In the genomic region with DNA sequence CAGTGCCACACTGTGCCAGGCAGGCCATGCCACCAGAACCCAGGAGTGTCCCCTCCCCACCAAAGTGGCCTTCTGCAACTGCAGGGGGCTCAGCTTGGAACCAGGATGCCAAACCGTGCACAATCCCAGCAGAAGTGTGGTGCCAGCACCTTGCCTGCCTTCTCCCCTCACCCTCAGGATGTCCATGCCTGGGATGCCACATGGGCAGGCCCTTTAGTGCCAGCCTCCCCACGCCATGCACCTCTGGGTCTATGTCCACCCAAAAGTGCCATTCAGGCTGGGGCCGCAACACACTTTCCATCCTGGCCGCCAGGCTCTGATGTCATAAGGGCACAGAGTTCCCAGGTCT, we compare ENCODE assay signal across 11 cellular contexts. TPM values are rescaled to one million over a fixed set of nuclear protein-coding genes. Genes with fewer than 3 reads are reported as not detected.
A peak's percentile ranks its signal among the peaks of the same experiment; 100 is the strongest.
DNase-seq lines count a peak whose midpoint lies in the region; ATAC-seq, FAIRE-seq and TF ChIP-seq lines count a peak whose summit lies in the region.
"Had no signal": no experiment of that assay in that cellular context is flagged by ENCODE, and none has a peak within 500 bp of the region (broad histone marks: within the 10 kb centered on the region; RNA-seq: fewer than 3 reads in every experiment).

No MANE protein-coding gene starts in this region.

- H3K9me3 Mint-ChIP-seq in CD4-positive, alpha-beta T cell: peaks cover 5% of the 10 kb centered on the region
- H3K9me3 Mint-ChIP-seq in CD8-positive, alpha-beta T cell: peaks cover 5% of the 10 kb centered on the region

- H3K4me1 ChIP-seq in ascending aorta: peaks cover 18 to 20% of the 10 kb centered on the region in 2 donors
- peaks cover 37 to 48% of the 10 kb centered on the region in 2 donors for H3K4me1 ChIP-seq in kidney (ENCODE audit: control insufficient read depth in 1 of 2, insufficient read depth in 1 of 2, low read depth in 1 of 2, low read length in 2 of 2)
- H3K4me1 ChIP-seq in CD8-positive, alpha-beta T cell (ENCODE audit: insufficient read depth, low read length): peaks cover 20% of the 10 kb centered on the region

- H3K9ac ChIP-seq in kidney (ENCODE audit: low read length in 2 of 2): peak overlapping the region in 1 of 2 donors; percentile 46

- H3K36me3 ChIP-seq in ascending aorta: no peaks in the 10 kb centered on the region
- no peaks in the 10 kb centered on the region for H3K36me3 ChIP-seq in kidney (ENCODE audit: control insufficient read depth in 1 of 2, insufficient read depth in 2 of 2, low read length in 2 of 2)
- no peaks in the 10 kb centered on the region for H3K36me3 ChIP-seq in CD8-positive, alpha-beta T cell (ENCODE audit: insufficient read depth, low read length)

- POLR2A ChIA-PET in CD4-positive, alpha-beta T cell (lab: Charles Lee): no interaction called here
- POLR2A ChIA-PET in CD8-positive, alpha-beta T cell (lab: Charles Lee): interaction anchor here (1.9 kb wide), 1 partner anchor 9 kb away, joined by 6 read pairs; the partner anchor contains the start of gene TBC1D22A

- peaks cover 10% of the 10 kb centered on the region for H3K9me3 ChIP-seq in CD4-positive, alpha-beta T cell (ENCODE audit: control insufficient read depth, low read length)
- H3K9me3 ChIP-seq in ascending aorta (no peaks in the 10 kb centered on the region), kidney (ENCODE audit: control insufficient read depth in 1 of 2, low read length in 2 of 2) (no peaks in the 10 kb centered on the region)
- no peaks in the 10 kb centered on the region for H3K9me3 ChIP-seq in CD8-positive, alpha-beta T cell (ENCODE audit: low read length)

- no peak for ATAC-seq in CD4-positive, alpha-beta T cell (ENCODE audit: poor library complexity)
- no peak for ATAC-seq in CD8-positive, alpha-beta T cell
- no peak for ATAC-seq in HG03520 (IDR thresholded peaks at IDR 0.05; ENCODE audit: unreplicated experiment)
- ATAC-seq: WTC11 had no signal

- no peak overlapping the region for H3K27ac ChIP-seq in CD4-positive, alpha-beta T cell (ENCODE audit: low read depth, low read length)
- H3K27ac ChIP-seq in ascending aorta (peak overlapping the region; percentile 96 to 97), kidney (ENCODE audit: low read depth in 2 of 2, low read length in 2 of 2) (peak overlapping the region; percentile 82 to 96), skin epidermis (peak overlapping the region; percentile 26 to 97 (median 83))
- H3K27ac ChIP-seq in CD8-positive, alpha-beta T cell (ENCODE audit: low read depth, low read length): no peak overlapping the region

- H3K27ac Mint-ChIP-seq in CD4-positive, alpha-beta T cell: peak overlapping the region; percentile 77
- no peak overlapping the region for H3K27ac Mint-ChIP-seq in CD8-positive, alpha-beta T cell
- H3K27ac Mint-ChIP-seq: WTC11 had no signal

- H3K36me3 Mint-ChIP-seq in CD4-positive, alpha-beta T cell (ENCODE audit: low read depth): no peaks in the 10 kb centered on the region
- H3K36me3 Mint-ChIP-seq in CD8-positive, alpha-beta T cell: no peaks in the 10 kb centered on the region

- no peak overlapping the region for H3K4me3 Mint-ChIP-seq in CD4-positive, alpha-beta T cell
- H3K4me3 Mint-ChIP-seq in CD8-positive, alpha-beta T cell: no peak overlapping the region
- H3K4me3 Mint-ChIP-seq: WTC11 had no signal

- CTCF ChIA-PET in CD4-positive, alpha-beta T cell (lab: Charles Lee): no interaction called here
- CTCF ChIA-PET in CD8-positive, alpha-beta T cell (lab: Charles Lee): no interaction called here

- H3K4me1 Mint-ChIP-seq in CD4-positive, alpha-beta T cell (ENCODE audit: low read depth): peaks cover 35% of the 10 kb centered on the region
- H3K4me1 Mint-ChIP-seq in CD8-positive, alpha-beta T cell (ENCODE audit: low read depth): peaks cover 33% of the 10 kb centered on the region
- H3K4me1 Mint-ChIP-seq: WTC11 had no signal

- H3K4me3 ChIP-seq in ascending aorta: peak overlapping the region in 1 of 2 donors; percentile 18
- H3K4me3 ChIP-seq in kidney (ENCODE audit: low read length in 2 of 2): peak overlapping the region in 1 of 2 donors; percentile 38
- H3K4me3 ChIP-seq in skin epidermis: no peak overlapping the region
- no peak overlapping the region for H3K4me3 ChIP-seq in CD8-positive, alpha-beta T cell (ENCODE audit: low read depth, low read length)

- intact Hi-C loops in CD4-positive, alpha-beta T cell (cut with DNase I, micrococcal nuclease): no loop called here
- intact Hi-C loops in ascending aorta (cut with DNase I) (loop anchor here (1.0 kb wide), 2 partner anchors 9 to 15 kb away; partner anchors contain the start of genes CERK and TBC1D22A), kidney (cut with DNase I) (no loop called here)
- intact Hi-C loops in CD8-positive, alpha-beta T cell (cut with DNase I, micrococcal nuclease): no loop called here

- no peaks in the 10 kb centered on the region for H3K27me3 ChIP-seq in CD4-positive, alpha-beta T cell (ENCODE audit: control insufficient read depth, insufficient read depth, low read length)
- H3K27me3 ChIP-seq in ascending aorta: no peaks in the 10 kb centered on the region
- H3K27me3 ChIP-seq in CD8-positive, alpha-beta T cell (ENCODE audit: insufficient read depth, low read length): no peaks in the 10 kb centered on the region

- no peak for DNase-seq in CD4-positive, alpha-beta T cell
- no peak for DNase-seq in ascending aorta (ENCODE audit: low spot score in 2 of 2)
- no peak for DNase-seq in kidney
- no peak for DNase-seq in NOMO-1 treated with dmso at 0.1 percent for 144 hours (lab: John Stamatoyannopoulos, UW; ENCODE audit: unreplicated experiment)
- DNase-seq in CD8-positive, alpha-beta T cell: no peak
- no peak for DNase-seq in mesenteric fat pad (ENCODE audit: low spot score)
- DNase-seq: NCI-H187 treated with DMSO at 0.1 percent for 48 hours had no signal

- no peaks in the 10 kb centered on the region for H3K27me3 Mint-ChIP-seq in CD4-positive, alpha-beta T cell
- no peaks in the 10 kb centered on the region for H3K27me3 Mint-ChIP-seq in CD8-positive, alpha-beta T cell (ENCODE audit: low read depth)

- FAIRE-seq in kidney (lab: Jason Lieb, UNC): no peak
- FAIRE-seq: GM12892 had no signal

- no peak for TF ChIP-seq CTCF in CD4-positive, alpha-beta T cell (IDR thresholded peaks at IDR 0.05)
- TF ChIP-seq CTCF in ascending aorta (IDR thresholded peaks at IDR 0.05) (no peak), kidney (IDR thresholded peaks at IDR 0.05; ENCODE audit: borderline replicate concordance, extremely low read depth, insufficient read depth) (no peak)
- no peak for TF ChIP-seq CTCF in CD8-positive, alpha-beta T cell (IDR thresholded peaks at IDR 0.05)

RNA-seq across cellular contexts. Expression of gene TBC1D22A, which starts 8.7 kb away (rescaled TPM):
- 10 to 100 TPM; 27.1 to 31.7 TPM for total RNA-seq in CD4-positive, alpha-beta T cell
- 87.8 TPM for total RNA-seq in ascending aorta
- 39.4 TPM for total RNA-seq in kidney
- 24.6 TPM for polyA plus RNA-seq in kidney (ENCODE audit: insufficient read depth, low read depth, low replicate concordance)
- 10 to 100 TPM; 21.8 to 27.4 TPM for total RNA-seq in CD8-positive, alpha-beta T cell
- 24.5 TPM for total RNA-seq in mesenteric fat pad

RNA-seq across cellular contexts. Expression of gene CERK, which starts 15.7 kb away (rescaled TPM):
- 10 to 100 TPM; 84.6 to 88.5 TPM for total RNA-seq in CD4-positive, alpha-beta T cell
- total RNA-seq in ascending aorta: 27.5 TPM
- 28.2 TPM for total RNA-seq in kidney
- 21.6 TPM for polyA plus RNA-seq in kidney (ENCODE audit: insufficient read depth, low read depth, low replicate concordance)
- 10 to 100 TPM; 93.5 to 95.0 TPM for total RNA-seq in CD8-positive, alpha-beta T cell
- total RNA-seq in mesenteric fat pad: 30.8 TPM

Comparison
In these comparisons a context has a peak if more than half of its experiments do, and no peak if none do; other contexts are left out.
1. H3K27ac ChIP-seq: peak in ascending aorta (2 of 2), kidney (2 of 2) and skin epidermis (21 of 21); none in CD4-positive, alpha-beta T cell (single experiment) and CD8-positive, alpha-beta T cell (single experiment).